8 cellular contexts compared by ENCODE assay signal in the genomic region with DNA sequence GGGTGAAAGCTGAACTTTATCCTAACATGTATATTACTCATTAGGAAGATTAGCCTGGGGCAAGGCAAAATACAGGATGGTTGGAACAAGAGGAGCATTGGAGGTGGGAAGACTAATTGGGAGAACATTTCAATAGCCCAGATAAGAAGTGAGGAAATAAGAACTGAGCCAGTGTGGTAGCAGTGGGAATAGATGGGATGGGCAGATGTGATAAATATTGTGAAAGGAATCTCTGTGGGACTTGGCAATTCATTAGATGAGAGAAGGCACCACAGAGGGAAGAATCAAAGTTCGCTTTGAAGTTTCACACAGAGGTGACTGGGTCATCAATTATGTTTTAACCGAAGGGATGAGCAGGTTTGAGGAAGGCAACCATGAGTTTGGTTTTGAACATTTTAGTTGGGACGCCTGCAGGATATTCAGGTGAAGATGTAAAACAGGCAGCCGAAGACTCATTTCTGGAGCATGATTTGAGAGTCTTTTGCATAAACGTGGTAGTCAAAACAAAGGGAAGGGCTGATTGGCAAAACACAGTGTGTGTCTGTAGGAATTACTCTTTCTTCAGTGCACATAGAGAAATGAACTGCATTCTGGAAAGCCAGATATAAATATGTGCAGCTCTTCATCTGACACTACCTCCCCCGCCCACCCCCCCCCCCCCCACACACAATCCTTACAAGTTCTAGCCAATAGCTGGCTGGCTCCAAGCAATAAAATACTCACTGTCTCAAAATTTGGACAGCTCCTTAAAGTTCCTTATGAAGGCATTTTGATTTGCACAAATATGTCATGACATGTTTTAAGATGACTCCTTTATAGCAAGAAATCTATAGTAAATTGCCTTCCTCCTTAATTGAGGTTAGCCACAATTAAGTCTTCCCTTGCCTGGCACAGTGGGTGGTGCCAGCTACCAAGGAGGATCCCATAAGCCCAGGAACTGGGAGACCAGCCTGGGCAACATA. TPM values are rescaled to one million over a fixed set of nuclear protein-coding genes. Genes with fewer than 3 reads are reported as not detected.
DNase-seq lines count a peak whose midpoint lies in the region; ATAC-seq and TF ChIP-seq lines count a peak whose summit lies in the region.

No MANE protein-coding gene starts in this region.

- H3K27ac Mint-ChIP-seq in WTC11 = no peak overlapping the region

- no peaks in the 10 kb centered on the region for H3K36me3 ChIP-seq in H7 (replicated peaks; ENCODE audit: control insufficient read depth, insufficient read depth, low read length)

- POLR2A ChIA-PET in WTC11 (lab: Charles Lee) = no interaction called here

- peak overlapping the region; percentile 67 for H3K4me3 Mint-ChIP-seq in WTC11

- ATAC-seq in HG02852 (IDR thresholded peaks at IDR 0.05; ENCODE audit: unreplicated experiment) (peak; percentile 27), WTC11 (no peak), HG03521 (IDR thresholded peaks at IDR 0.05; ENCODE audit: unreplicated experiment) (no peak)

- CTCF ChIA-PET in WTC11 (lab: Charles Lee) = interaction anchor here (0.9 to 1.4 kb wide), 4 partner anchors 21 to 69 kb away, joined by 3 to 8 read pairs (median 6); no protein-coding TSS in a partner anchor

- H3K36me3 Mint-ChIP-seq in WTC11 = no peaks in the 10 kb centered on the region

- peaks cover 19% of the 10 kb centered on the region for H3K4me1 Mint-ChIP-seq in WTC11

- peaks cover 54% of the 10 kb centered on the region for H3K27me3 Mint-ChIP-seq in WTC11 (ENCODE audit: low read depth)

- no peak overlapping the region for H3K4me3 ChIP-seq in H7 (ENCODE audit: insufficient read depth, low read depth, low read length)

- no peaks in the 10 kb centered on the region for H3K9me3 Mint-ChIP-seq in WTC11

- DNase-seq in ELR (ENCODE audit: low read depth) (peak; percentile 34), WTC11 (ENCODE audit: low spot score) (no peak), iris pigment epithelial cell (ENCODE audit: low read depth) (peak; percentile 34), H7 (no peak), mucosa of gallbladder (ENCODE audit: low spot score) (no peak)
- no peak for DNase-seq in central memory CD4-positive, alpha-beta T cell

- peaks cover 44% of the 10 kb centered on the region for H3K27me3 ChIP-seq in H7 (ENCODE audit: control insufficient read depth, insufficient read depth, low read length)

- TF ChIP-seq CTCF in WTC11 (IDR thresholded peaks at IDR 0.05) = no peak

TF ChIP-seq in WTC11, 78 proteins besides CTCF, POLR2A, EP300 and RAD21:
- TF ChIP-seq ZNF281 (CRISPR knock-in tag; IDR thresholded peaks at IDR 0.05) = no peak
- peak; percentile 44; the same call in 1 of the 2 replicates for TF ChIP-seq ZNF121 (CRISPR knock-in tag; IDR thresholded peaks at IDR 0.05)

RNA-seq across cellular contexts. Expression of gene SLC1A4, which starts 1.9 kb away (rescaled TPM):
- total RNA-seq in WTC11 (2021) (0.73 to 1.6 TPM (median 0.80 TPM) in 3 replicates), mucosa of gallbladder (14.3 TPM)
- 0.85 and 2.5 TPM in 2 replicates for total RNA-seq in H7 (2014; rRNA removed; shearing (Covaris generic))

Comparison
In these comparisons a context has a peak if more than half of its experiments do, and no peak if none do; other contexts are left out.
1. DNase-seq: peak in ELR (single experiment) and iris pigment epithelial cell (single experiment); none in WTC11 (single experiment), H7 (single experiment), mucosa of gallbladder (single experiment) and central memory CD4-positive, alpha-beta T cell (single experiment).